1 cellular context compared by ENCODE assay signal in the genomic region with DNA sequence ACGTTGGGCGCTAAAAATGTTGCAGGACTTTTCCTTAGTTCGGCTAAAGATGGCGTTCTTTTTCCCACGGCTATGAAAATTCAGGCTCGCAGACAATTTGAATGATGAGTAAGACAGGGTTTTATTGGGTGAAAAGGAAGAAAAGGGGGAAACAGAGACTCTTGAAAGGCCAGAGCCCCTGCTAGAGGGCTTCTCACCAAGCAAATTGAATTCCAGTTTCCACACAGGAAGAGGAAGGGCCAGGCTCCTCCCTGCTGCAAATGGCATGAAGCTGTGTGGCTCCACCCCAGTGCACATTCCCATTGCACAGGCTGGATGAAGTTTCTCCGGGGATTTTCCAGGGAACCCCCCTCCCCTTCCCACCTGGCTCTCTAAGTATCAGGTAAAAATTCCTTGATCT.
TF ChIP-seq lines count a peak whose summit lies in the region.

No MANE protein-coding gene starts in this region.

TF ChIP-seq in SK-N-SH treated with all-trans-retinoic acid at 6 μM for 48 hours, 23 proteins besides CTCF, POLR2A, EP300 and RAD21 (continued from another document):
- TF ChIP-seq TSHZ2 (CRISPR knock-in tag; IDR thresholded peaks at IDR 0.05) (no peak), ZC3H10 (CRISPR knock-in tag; IDR thresholded peaks at IDR 0.05) (no peak), PATZ1 (CRISPR knock-in tag; IDR thresholded peaks at IDR 0.05; ENCODE audit: borderline replicate concordance) (no peak), ZFP30 (CRISPR knock-in tag; IDR thresholded peaks at IDR 0.05) (no peak)
